ENCODE assay signal across 15 cellular contexts in the genomic region with DNA sequence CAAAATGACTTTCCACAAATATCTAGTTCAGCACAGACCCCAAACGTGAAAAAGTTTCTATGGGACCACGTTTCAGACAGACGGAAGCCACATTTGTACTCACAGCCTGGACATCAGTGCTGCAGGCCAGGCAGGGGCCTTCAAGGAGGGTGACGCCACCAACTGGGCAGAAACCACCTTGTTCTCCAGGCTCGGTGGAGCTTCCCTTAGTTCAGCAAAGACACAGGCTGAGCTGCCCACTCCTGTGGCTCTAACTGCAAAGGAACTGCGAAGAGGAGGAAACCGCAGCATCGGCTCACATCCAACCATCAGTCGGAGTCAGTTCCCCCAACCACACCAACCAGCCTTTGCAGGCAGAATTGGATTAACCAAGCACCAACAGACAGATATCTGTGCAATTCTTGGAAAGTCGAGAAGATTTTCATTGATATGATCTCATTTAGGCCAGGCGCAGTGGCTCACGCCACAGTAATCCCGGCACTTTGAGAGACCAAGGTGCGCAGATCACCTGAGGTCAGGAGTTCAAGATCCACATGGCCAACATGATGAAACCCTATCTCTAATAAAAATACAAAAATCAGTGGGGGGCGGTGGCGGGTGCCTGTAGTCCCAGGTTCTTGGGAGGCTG.
"Had no signal": no experiment of that assay in that cellular context is flagged by ENCODE, and none has a peak within 500 bp of the region (broad histone marks: within the 10 kb centered on the region; RNA-seq: fewer than 3 reads in every experiment).

No MANE protein-coding gene starts in this region.

- H3K36me3 ChIP-seq: colonic mucosa, ovary, stomach, upper lobe of left lung had no signal

- ATAC-seq: activated CD8-positive, alpha-beta memory T cell treated with anti-CD3 and anti-CD28 coated beads, Interleukin-2, amount 10 ng/mL, durations not matched to agents 7 days and 5 days; naive thymus-derived CD4-positive, alpha-beta T cell; sciatic nerve; stimulated activated effector memory CD8-positive, alpha-beta T cell treated with anti-CD3 and anti-CD28 coated beads, Interleukin-12 subunit alpha, Interleukin-12 subunit beta, amount 100 ng/mL, for 72 hours had no signal

- H3K27me3 ChIP-seq: colonic mucosa, ovary, stomach, upper lobe of left lung had no signal

- H3K4me3 ChIP-seq: colonic mucosa, ovary, stomach, upper lobe of left lung had no signal

- H3K4me1 ChIP-seq: colonic mucosa, stomach, upper lobe of left lung had no signal

- H3K27ac ChIP-seq: colonic mucosa, ovary, stomach, upper lobe of left lung had no signal

- DNase-seq: activated B cell treated with CpG ODN at 0.5 μM for 24 hours; activated CD4-positive, alpha-beta memory T cell treated with anti-CD3 and anti-CD28 coated beads for 36 hours; activated CD4-positive, alpha-beta T cell treated with anti-CD3 and anti-CD28 coated beads for 4 hours; activated CD8-positive, alpha-beta memory T cell treated with anti-CD3 and anti-CD28 coated beads, Interleukin-2, amount 10 ng/mL, durations not matched to agents 7 days and 5 days; activated naive CD4-positive, alpha-beta T cell treated with Interleukin-2 at 50 U/mL for 16 hours; central memory CD4-positive, alpha-beta T cell; colonic mucosa; naive thymus-derived CD4-positive, alpha-beta T cell; ovary; stimulated activated CD4-positive, alpha-beta T cell treated with anti-CD3 and anti-CD28 coated beads, Interleukin-4, amount 100 ng/mL, for 24 hours; stomach; T-helper 2 cell; upper lobe of left lung had no signal

- H3K9me3 ChIP-seq: colonic mucosa, ovary, stomach, upper lobe of left lung had no signal
